15 cellular contexts compared by ENCODE assay signal in genomic region chr3:188042466-188042865, GRCh38.
A peak's percentile ranks its signal among the peaks of the same experiment; 100 is the strongest.
DNase-seq lines count a peak whose midpoint lies in the region; ATAC-seq and TF ChIP-seq lines count a peak whose summit lies in the region.
"Had no signal": no experiment of that assay in that cellular context is flagged by ENCODE, and none has a peak within 500 bp of the region (broad histone marks: within the 10 kb centered on the region; RNA-seq: fewer than 3 reads in every experiment).

No MANE protein-coding gene starts in this region.

- H3K27me3 Mint-ChIP-seq in type B pancreatic cell (peaks cover 9% of the 10 kb centered on the region), T-cell (no peaks in the 10 kb centered on the region)
- H3K27me3 Mint-ChIP-seq: CD4-positive, alpha-beta memory T cell had no signal

- H3K9me2 ChIP-seq in PC-3 (replicated peaks; ENCODE audit: low read length) = no peaks in the 10 kb centered on the region

- H3K27ac Mint-ChIP-seq in type B pancreatic cell (peak overlapping the region; percentile 22), T-cell (no peak overlapping the region)
- H3K27ac Mint-ChIP-seq: CD14-positive monocyte, H9 had no signal

- DNase-seq in Right ventricle myocardium superior (no peak), right atrium auricular region (ENCODE audit: low spot score) (no peak), adrenal gland (peak in 6 of 7 donors; percentile 36 to 70 (median 62)), left ventricle myocardium superior (no peak), type B pancreatic cell (ENCODE audit: extremely low spot score, unreplicated experiment) (no peak), PC-3 (no peak), T-cell (no peak)
- DNase-seq: 8988T; CD4-positive, alpha-beta memory T cell; DMS153; DMS79; GF-D8 had no signal

- H3K36me3 ChIP-seq in right atrium auricular region = no peaks in the 10 kb centered on the region
- H3K36me3 ChIP-seq in adrenal gland (replicated peaks in 1 of 2) = no peaks in the 10 kb centered on the region
- H3K36me3 ChIP-seq in PC-3 (ENCODE audit: low read depth, low read length) = no peaks in the 10 kb centered on the region
- H3K36me3 ChIP-seq: BLaER1 had no signal

- no peak overlapping the region for H3K4me2 ChIP-seq in PC-3 (ENCODE audit: low read length)

- H3K9ac ChIP-seq in PC-3 (ENCODE audit: low read length) = no peak overlapping the region
- H3K9ac ChIP-seq: BLaER1 had no signal

- H4K20me1 ChIP-seq in PC-3 (ENCODE audit: low read length) = no peaks in the 10 kb centered on the region
- H4K20me1 ChIP-seq: BLaER1 had no signal

- peak; percentile 57 for ATAC-seq in Right ventricle myocardium superior (ENCODE audit: poor library complexity)
- peak; percentile 51 for ATAC-seq in left ventricle myocardium superior
- ATAC-seq in PC-3 = no peak
- no peak for ATAC-seq in T-cell (replicated peaks in 1 of 4)

- H3K9me3 ChIP-seq in right atrium auricular region (no peaks in the 10 kb centered on the region), adrenal gland (replicated peaks in 1 of 3) (no peaks in the 10 kb centered on the region), PC-3 (ENCODE audit: low read length) (no peaks in the 10 kb centered on the region)
- H3K9me3 ChIP-seq: BLaER1 had no signal

- H3K4me3 Mint-ChIP-seq in type B pancreatic cell (no peak overlapping the region), T-cell (no peak overlapping the region)
- H3K4me3 Mint-ChIP-seq: CD14-positive monocyte, H9 had no signal

- H3K4me3 ChIP-seq in right atrium auricular region (no peak overlapping the region), adrenal gland (no peak overlapping the region), PC-3 (ENCODE audit: low read length) (no peak overlapping the region)
- H3K4me3 ChIP-seq: BLaER1 had no signal

- BruUV-seq in PC-3 (replicated peaks; lab: Mats Ljungman, UMichigan) = no TSS peak

- H3K9me3 Mint-ChIP-seq in type B pancreatic cell (no peaks in the 10 kb centered on the region), T-cell (no peaks in the 10 kb centered on the region)
- H3K9me3 Mint-ChIP-seq: CD14-positive monocyte; CD4-positive, alpha-beta memory T cell; H9 had no signal

- TF ChIP-seq POLR2A in adrenal gland (IDR thresholded peaks at IDR 0.05) = no peak

- no peaks in the 10 kb centered on the region for H3K27me3 ChIP-seq in right atrium auricular region
- H3K27me3 ChIP-seq in adrenal gland = no peaks in the 10 kb centered on the region
- H3K27me3 ChIP-seq in PC-3 (ENCODE audit: low read length) = no peaks in the 10 kb centered on the region
- H3K27me3 ChIP-seq: BLaER1 had no signal

- H2AFZ ChIP-seq in PC-3 (ENCODE audit: low read length) = no peak overlapping the region

- TF ChIP-seq CTCF in right atrium auricular region (IDR thresholded peaks at IDR 0.05) (no peak), adrenal gland (IDR thresholded peaks at IDR 0.05) (no peak), type B pancreatic cell (conservative IDR thresholded peaks at IDR 0.05) (no peak), PC-3 (conservative IDR thresholded peaks at IDR 0.05; ENCODE audit: low read depth, low read length) (no peak)

- no peaks in the 10 kb centered on the region for H3K36me3 Mint-ChIP-seq in type B pancreatic cell
- H3K36me3 Mint-ChIP-seq in T-cell = no peaks in the 10 kb centered on the region
- H3K36me3 Mint-ChIP-seq: CD14-positive monocyte; CD4-positive, alpha-beta memory T cell had no signal

- H3K27ac ChIP-seq in right atrium auricular region (peak overlapping the region in 1 of 2 donors; percentile 45), adrenal gland (peak overlapping the region in 1 of 5 donors; percentile 24), PC-3 (ENCODE audit: low read length) (no peak overlapping the region)
- H3K27ac ChIP-seq: BLaER1 had no signal

- H3K4me1 ChIP-seq in right atrium auricular region (peaks cover 0 to 12% of the 10 kb centered on the region in 2 donors), adrenal gland (replicated peaks in 1 of 2) (peaks cover 6 to 10% of the 10 kb centered on the region in 2 donors), PC-3 (ENCODE audit: insufficient read depth, low read length) (peaks cover 27% of the 10 kb centered on the region)

- H3K4me1 Mint-ChIP-seq in type B pancreatic cell (ENCODE audit: unreplicated experiment) = peaks cover 11% of the 10 kb centered on the region
- H3K4me1 Mint-ChIP-seq in T-cell = peaks cover 0 to 5% (median 5%) of the 10 kb centered on the region in 3 donors

- 50 to 68% (median 65%) methylated on average over 6 of the region's 6 CpGs for WGBS in adrenal gland, 4 donors

- intact Hi-C loops in Right ventricle myocardium superior (cut with DNase I) (no loop called here), adrenal gland (cut with DNase I) (loop anchor here in 1 of 2 donors (10.0 kb wide), 2 partner anchors 58 to 542 kb away; no protein-coding TSS in a partner anchor), left ventricle myocardium superior (cut with micrococcal nuclease) (no loop called here), PC-3 (cut with micrococcal nuclease) (no loop called here)

- CTCF ChIA-PET in PC-3 (lab: Charles Lee) (no interaction called here), T-cell (lab: Charles Lee) (no interaction called here)

- no peaks in the 10 kb centered on the region for H3K79me2 ChIP-seq in PC-3 (ENCODE audit: low read length)

- POLR2A ChIA-PET in PC-3 (lab: Charles Lee; ENCODE audit: unreplicated experiment) = interaction anchor here (0.7 kb wide), 1 partner anchor 84 kb away, joined by 3 read pairs; no protein-coding TSS in a partner anchor
- POLR2A ChIA-PET in T-cell (lab: Charles Lee) = interaction anchor here in 1 of 2 donors (0.6 kb wide), 1 partner anchor 1062 kb away, joined by 7 read pairs; no protein-coding TSS in a partner anchor

- no peaks in the 10 kb centered on the region for H3F3A ChIP-seq in PC-3 (ENCODE audit: low read length, unreplicated experiment)

Comparison
In these comparisons a context has a peak if more than half of its experiments do, and no peak if none do; other contexts are left out.
1. ATAC-seq: peak in Right ventricle myocardium superior (single experiment) and left ventricle myocardium superior (single experiment); none in PC-3 (single experiment) and T-cell (0 of 4).
2. DNase-seq: peak in adrenal gland (6 of 7); none in Right ventricle myocardium superior (single experiment), right atrium auricular region (single experiment), left ventricle myocardium superior (single experiment), type B pancreatic cell (single experiment), PC-3 (single experiment) and T-cell (0 of 34).